Comparison of ENCODE assay signal across 39 cellular contexts in the genomic region with DNA sequence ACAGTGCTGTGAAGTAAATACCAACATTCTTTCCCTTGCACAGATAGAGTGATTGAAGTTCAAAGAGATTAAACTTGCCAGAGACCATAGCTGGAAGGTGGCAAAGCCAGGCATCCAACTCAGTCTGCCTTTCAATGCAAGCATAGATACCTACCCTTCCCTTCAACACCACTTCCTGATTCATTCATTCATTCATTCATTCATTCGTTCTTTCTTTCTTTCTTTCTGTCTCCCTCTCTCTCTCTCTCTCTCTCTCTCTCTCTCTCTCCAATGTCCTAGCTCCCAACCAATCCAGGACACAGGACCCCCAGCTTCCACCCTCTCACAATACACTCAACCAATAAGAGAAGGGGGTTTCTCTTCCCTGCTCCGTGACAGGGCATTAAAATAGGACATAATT. TPM values are rescaled to one million over a fixed set of nuclear protein-coding genes. Genes with fewer than 3 reads are reported as not detected.
"Had no signal": no experiment of that assay in that cellular context is flagged by ENCODE, and none has a peak within 500 bp of the region (broad histone marks: within the 10 kb centered on the region; RNA-seq: fewer than 3 reads in every experiment).

No MANE protein-coding gene starts in this region.

- H3K36me3 ChIP-seq: adrenal gland, brain microvascular endothelial cell, breast epithelium had no signal

- H3K9me3 ChIP-seq: adrenal gland, body of pancreas, breast epithelium had no signal

- H3K27ac Mint-ChIP-seq: activated CD4-positive, alpha-beta memory T cell treated with anti-CD3 and anti-CD28 coated beads, Interleukin-2, amount 10 ng/mL, durations not matched to agents 7 days and 5 days; activated CD4-positive, alpha-beta T cell treated with anti-CD3 and anti-CD28 coated beads for 36 hours; activated CD4-positive, alpha-beta T cell treated with anti-CD3 and anti-CD28 coated beads, Interleukin-2, amount 10 ng/mL, durations not matched to agents 7 days and 5 days; activated CD8-positive, alpha-beta memory T cell treated with anti-CD3 and anti-CD28 coated beads, Interleukin-2, amount 10 ng/mL, durations not matched to agents 7 days and 5 days; activated CD8-positive, alpha-beta T cell treated with anti-CD3 and anti-CD28 coated beads, Interleukin-2, amount 10 ng/mL, durations not matched to agents 7 days and 5 days; activated naive CD4-positive, alpha-beta T cell treated with anti-CD3 and anti-CD28 coated beads for 36 hours; activated naive CD4-positive, alpha-beta T cell treated with anti-CD3 and anti-CD28 coated beads, Interleukin-2, amount 50 U/mL, for 72 hours; activated naive CD8-positive, alpha-beta T cell treated with anti-CD3 and anti-CD28 coated beads for 36 hours; activated T-cell treated with anti-CD3 and anti-CD28 coated beads, Interleukin-2, amount 50 U/mL, for 24 hours; activated T-helper 17 cell treated with anti-CD3 and anti-CD28 coated beads, Interleukin-2, amount 50 U/mL, for 72 hours; T-cell; T-helper 17 cell had no signal

- H3K4me3 ChIP-seq: adrenal gland, body of pancreas, breast epithelium had no signal

- ATAC-seq: activated CD4-positive, alpha-beta T cell treated with anti-CD3 and anti-CD28 coated beads for 36 hours; activated CD4-positive, CD25-positive, alpha-beta regulatory T cell treated with anti-CD3 and anti-CD28 coated beads, Interleukin-2, amount 50 U/mL, for 24 hours; activated CD8-positive, alpha-beta memory T cell treated with anti-CD3 and anti-CD28 coated beads, Interleukin-2, amount 10 ng/mL, durations not matched to agents 7 days and 5 days; activated CD8-positive, alpha-beta T cell treated with anti-CD3 and anti-CD28 coated beads, Interleukin-2, amount 10 ng/mL, durations not matched to agents 7 days and 5 days; activated naive CD4-positive, alpha-beta T cell treated with anti-CD3 and anti-CD28 coated beads, Interleukin-2, amount 50 U/mL, for 72 hours; activated T-helper 17 cell treated with anti-CD3 and anti-CD28 coated beads, Interleukin-2, amount 50 U/mL, for 72 hours; body of pancreas; T-cell; T-helper 17 cell had no signal

- H3K4me3 Mint-ChIP-seq: activated CD4-positive, alpha-beta memory T cell treated with anti-CD3 and anti-CD28 coated beads, Interleukin-2, amount 10 ng/mL, durations not matched to agents 7 days and 5 days; activated CD4-positive, alpha-beta T cell treated with anti-CD3 and anti-CD28 coated beads for 36 hours; activated CD4-positive, alpha-beta T cell treated with anti-CD3 and anti-CD28 coated beads, Interleukin-2, amount 10 ng/mL, durations not matched to agents 7 days and 5 days; activated CD8-positive, alpha-beta memory T cell treated with anti-CD3 and anti-CD28 coated beads, Interleukin-2, amount 10 ng/mL, durations not matched to agents 7 days and 5 days; activated CD8-positive, alpha-beta T cell treated with anti-CD3 and anti-CD28 coated beads, Interleukin-2, amount 10 ng/mL, durations not matched to agents 7 days and 5 days; activated naive CD4-positive, alpha-beta T cell treated with anti-CD3 and anti-CD28 coated beads for 36 hours; activated naive CD8-positive, alpha-beta T cell treated with anti-CD3 and anti-CD28 coated beads for 36 hours; activated T-cell treated with anti-CD3 and anti-CD28 coated beads, Interleukin-2, amount 50 U/mL, for 24 hours; activated T-helper 17 cell treated with anti-CD3 and anti-CD28 coated beads, Interleukin-2, amount 50 U/mL, for 72 hours; central memory CD8-positive, alpha-beta T cell; T-cell; T-helper 17 cell had no signal

- H3K4me1 ChIP-seq: adrenal gland, body of pancreas, breast epithelium had no signal

- H3K36me3 Mint-ChIP-seq: activated CD8-positive, alpha-beta memory T cell treated with anti-CD3 and anti-CD28 coated beads, Interleukin-2, amount 10 ng/mL, durations not matched to agents 7 days and 5 days; activated naive CD4-positive, alpha-beta T cell treated with anti-CD3 and anti-CD28 coated beads, Interleukin-2, amount 50 U/mL, for 72 hours; activated naive CD8-positive, alpha-beta T cell treated with anti-CD3 and anti-CD28 coated beads for 36 hours; T-cell had no signal

- H3K4me1 Mint-ChIP-seq: activated CD4-positive, alpha-beta memory T cell treated with anti-CD3 and anti-CD28 coated beads, Interleukin-2, amount 10 ng/mL, durations not matched to agents 7 days and 5 days; activated CD4-positive, alpha-beta T cell treated with anti-CD3 and anti-CD28 coated beads for 36 hours; activated CD4-positive, alpha-beta T cell treated with anti-CD3 and anti-CD28 coated beads, Interleukin-2, amount 10 ng/mL, durations not matched to agents 7 days and 5 days; activated CD8-positive, alpha-beta memory T cell treated with anti-CD3 and anti-CD28 coated beads, Interleukin-2, amount 10 ng/mL, durations not matched to agents 7 days and 5 days; activated naive CD8-positive, alpha-beta T cell treated with anti-CD3 and anti-CD28 coated beads for 36 hours; activated T-helper 17 cell treated with anti-CD3 and anti-CD28 coated beads, Interleukin-2, amount 50 U/mL, for 72 hours; central memory CD8-positive, alpha-beta T cell; T-cell; T-helper 17 cell had no signal

- H3K27me3 ChIP-seq: adrenal gland, body of pancreas, brain microvascular endothelial cell, breast epithelium had no signal

- FAIRE-seq: astrocyte, TTC549 had no signal

- H3K9me3 Mint-ChIP-seq: activated CD4-positive, alpha-beta memory T cell treated with anti-CD3 and anti-CD28 coated beads, Interleukin-2, amount 10 ng/mL, durations not matched to agents 7 days and 5 days; activated CD4-positive, alpha-beta T cell treated with anti-CD3 and anti-CD28 coated beads, Interleukin-2, amount 10 ng/mL, durations not matched to agents 7 days and 5 days; activated naive CD4-positive, alpha-beta T cell treated with anti-CD3 and anti-CD28 coated beads for 36 hours had no signal

- H3K27me3 Mint-ChIP-seq: activated CD4-positive, alpha-beta memory T cell treated with anti-CD3 and anti-CD28 coated beads, Interleukin-2, amount 10 ng/mL, durations not matched to agents 7 days and 5 days; activated CD4-positive, alpha-beta T cell treated with anti-CD3 and anti-CD28 coated beads, Interleukin-2, amount 10 ng/mL, durations not matched to agents 7 days and 5 days; activated CD8-positive, alpha-beta memory T cell treated with anti-CD3 and anti-CD28 coated beads, Interleukin-2, amount 10 ng/mL, durations not matched to agents 7 days and 5 days; central memory CD8-positive, alpha-beta T cell; T-helper 17 cell had no signal

- H3K27ac ChIP-seq: adrenal gland, body of pancreas, brain microvascular endothelial cell, breast epithelium, VCaP had no signal

- DNase-seq: activated CD4-positive, alpha-beta memory T cell treated with anti-CD3 and anti-CD28 coated beads, Interleukin-2, amount 10 ng/mL, durations not matched to agents 7 days and 5 days; activated CD4-positive, alpha-beta T cell treated with anti-CD3 and anti-CD28 coated beads for 1 hour; activated CD4-positive, alpha-beta T cell treated with anti-CD3 and anti-CD28 coated beads for 36 hours; activated CD4-positive, alpha-beta T cell treated with anti-CD3 and anti-CD28 coated beads for 48 hours; activated CD4-positive, alpha-beta T cell treated with anti-CD3 and anti-CD28 coated beads, Interleukin-2, amount 10 ng/mL, durations not matched to agents 7 days and 5 days; activated CD4-positive, alpha-beta T cell treated with anti-CD3 and anti-CD28 coated beads, Interleukin-2, amount 50 U/mL, for 48 hours; activated CD4-positive, CD25-positive, alpha-beta regulatory T cell; activated CD8-positive, alpha-beta memory T cell treated with anti-CD3 and anti-CD28 coated beads for 24 hours; activated CD8-positive, alpha-beta memory T cell treated with anti-CD3 and anti-CD28 coated beads, Interleukin-2, amount 10 ng/mL, durations not matched to agents 7 days and 5 days; activated CD8-positive, alpha-beta memory T cell treated with anti-CD3 and anti-CD28 coated beads, Interleukin-2, amount 50 U/mL, for 48 hours; activated CD8-positive, alpha-beta T cell treated with anti-CD3 and anti-CD28 coated beads, Interleukin-2, amount 10 ng/mL, durations not matched to agents 7 days and 5 days; activated effector memory CD4-positive, alpha-beta T cell treated with anti-CD3 and anti-CD28 coated beads, Interleukin-2, amount 50 U/mL, for 16 hours; activated gamma-delta T cell treated with Interleukin-2 at 50 U/mL for 16 hours; activated naive CD4-positive, alpha-beta T cell; activated naive CD4-positive, alpha-beta T cell treated with anti-CD3 and anti-CD28 coated beads for 36 hours; activated naive CD4-positive, alpha-beta T cell treated with anti-CD3 and anti-CD28 coated beads, Interleukin-2, amount 50 U/mL, for 16 hours; activated naive CD8-positive, alpha-beta T cell treated with anti-CD3 and anti-CD28 coated beads for 36 hours; activated T-cell treated with anti-CD3 and anti-CD28 coated beads, Interleukin-2, amount 50 U/mL, for 24 hours; activated T-cell treated with anti-CD3 and anti-CD28 coated beads, Interleukin-2, amount 50 U/mL, for 48 hours; adrenal gland; amniotic stem cell; aorta; body of pancreas; brain microvascular endothelial cell; cerebellar nuclear complex; SW 1271; T-cell; T-helper 17 cell; T-helper 9 cell had no signal

RNA-seq across cellular contexts. Expression of a gene that starts 12.3 kb away (rescaled TPM):
- total RNA-seq: activated CD4-positive, alpha-beta memory T cell treated with anti-CD3 and anti-CD28 coated beads, Interleukin-2, amount 10 ng/mL, durations not matched to agents 7 days and 5 days; activated CD4-positive, alpha-beta T cell treated with anti-CD3 and anti-CD28 coated beads for 36 hours; activated CD4-positive, alpha-beta T cell treated with anti-CD3 and anti-CD28 coated beads, Interleukin-2, amount 10 ng/mL, durations not matched to agents 7 days and 5 days; activated CD8-positive, alpha-beta memory T cell treated with anti-CD3 and anti-CD28 coated beads, Interleukin-2, amount 10 ng/mL, durations not matched to agents 7 days and 5 days; activated CD8-positive, alpha-beta T cell treated with anti-CD3 and anti-CD28 coated beads, Interleukin-2, amount 10 ng/mL, durations not matched to agents 7 days and 5 days; activated naive CD4-positive, alpha-beta T cell treated with anti-CD3 and anti-CD28 coated beads for 36 hours; activated naive CD4-positive, alpha-beta T cell treated with anti-CD3 and anti-CD28 coated beads, Interleukin-2, amount 50 U/mL, for 72 hours; activated naive CD8-positive, alpha-beta T cell treated with anti-CD3 and anti-CD28 coated beads for 36 hours; activated T-helper 17 cell treated with anti-CD3 and anti-CD28 coated beads, Interleukin-2, amount 50 U/mL, for 72 hours; T-helper 1 cell treated with Interleukin-12 subunit alpha and Interleukin-12 subunit beta and Interleukin-4 antibody, amounts not matched to agents 30 ng/mL and 1 ng/mL, for 36 hours; T-helper 2 cell treated with Interferon-gamma antibody and Interleukin-4, amounts not matched to agents 100 ng/mL and 5 ng/mL, for 36 hours had no signal
